ENCODE assay signal across 8 cellular contexts in the genomic region with DNA sequence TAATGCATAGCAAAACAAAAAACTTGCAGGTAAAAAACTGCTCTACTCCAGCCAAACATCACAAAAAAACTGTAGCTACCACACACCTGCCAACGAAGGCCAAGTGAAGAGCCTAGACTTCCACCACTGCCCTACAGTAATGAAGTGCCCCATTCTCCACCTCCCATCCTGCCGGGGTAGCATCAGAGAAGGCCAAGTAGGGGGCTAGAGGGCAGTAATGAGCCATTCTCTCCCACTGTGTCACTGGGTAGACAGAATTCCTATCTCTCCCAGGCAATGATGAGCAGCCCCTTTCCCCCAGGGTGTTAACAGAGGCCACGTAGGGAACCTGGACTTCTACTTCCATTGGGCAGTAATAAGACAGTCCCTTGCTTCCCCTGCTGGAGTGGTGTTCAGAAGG. TPM values are rescaled to one million over a fixed set of nuclear protein-coding genes. Genes with fewer than 3 reads are reported as not detected.
DNase-seq lines count a peak whose midpoint lies in the region; ATAC-seq, FAIRE-seq and TF ChIP-seq lines count a peak whose summit lies in the region.

No MANE protein-coding gene starts in this region.

- no peak overlapping the region for H3K27ac ChIP-seq in kidney (ENCODE audit: low read depth in 2 of 2, low read length in 2 of 2)

- intact Hi-C loops in kidney (cut with DNase I) = no loop called here

- peaks cover 0 to 3% of the 10 kb centered on the region in 2 donors for H3K36me3 ChIP-seq in kidney (ENCODE audit: control insufficient read depth in 1 of 2, insufficient read depth in 2 of 2, low read length in 2 of 2)

- no peak overlapping the region for H3K9ac ChIP-seq in kidney (ENCODE audit: low read length in 2 of 2)

- peaks cover 4% of the 10 kb centered on the region for H3K4me1 Mint-ChIP-seq in activated naive CD8-positive, alpha-beta T cell treated with anti-CD3 and anti-CD28 coated beads, Interleukin-2, amount 50 U/mL, for 24 hours

- H3K27me3 Mint-ChIP-seq in activated naive CD8-positive, alpha-beta T cell treated with anti-CD3 and anti-CD28 coated beads, Interleukin-2, amount 50 U/mL, for 24 hours = no peaks in the 10 kb centered on the region

- DNase-seq in A172 (ENCODE audit: low spot score) = peak; percentile 30
- DNase-seq in Daoy (ENCODE audit: low read depth) = peak; percentile 26
- no peak for DNase-seq in LNCaP clone FGC (ENCODE audit: low read depth)
- no peak for DNase-seq in activated naive CD8-positive, alpha-beta T cell treated with anti-CD3 and anti-CD28 coated beads, Interleukin-2, amount 50 U/mL, for 24 hours
- DNase-seq in kidney = no peak
- DNase-seq in SIG-M5 (lab: John Stamatoyannopoulos, UW) = no peak
- no peak for DNase-seq in occipital lobe (lab: John Stamatoyannopoulos, UW)

- peaks cover 7% of the 10 kb centered on the region for H3K9me3 Mint-ChIP-seq in activated naive CD8-positive, alpha-beta T cell treated with anti-CD3 and anti-CD28 coated beads, Interleukin-2, amount 50 U/mL, for 24 hours

- H3K36me3 Mint-ChIP-seq in activated naive CD8-positive, alpha-beta T cell treated with anti-CD3 and anti-CD28 coated beads, Interleukin-2, amount 50 U/mL, for 24 hours (ENCODE audit: low read depth) = peaks cover 51% of the 10 kb centered on the region

- no peaks in the 10 kb centered on the region for H3K4me1 ChIP-seq in kidney (ENCODE audit: control insufficient read depth in 1 of 2, insufficient read depth in 1 of 2, low read depth in 1 of 2, low read length in 2 of 2)

- H3K4me3 ChIP-seq in LNCaP clone FGC (ENCODE audit: low read depth, low read length) = no peak overlapping the region
- H3K4me3 ChIP-seq in kidney (ENCODE audit: low read length in 2 of 2) = no peak overlapping the region

- peaks cover 0 to 11% of the 10 kb centered on the region in 2 donors for H3K9me3 ChIP-seq in kidney (ENCODE audit: control insufficient read depth in 1 of 2, low read length in 2 of 2)

- no peak for FAIRE-seq in kidney (lab: Jason Lieb, UNC)

- H3K27ac Mint-ChIP-seq in activated naive CD8-positive, alpha-beta T cell treated with anti-CD3 and anti-CD28 coated beads, Interleukin-2, amount 50 U/mL, for 24 hours = no peak overlapping the region

- no peak overlapping the region for H3K4me3 Mint-ChIP-seq in activated naive CD8-positive, alpha-beta T cell treated with anti-CD3 and anti-CD28 coated beads, Interleukin-2, amount 50 U/mL, for 24 hours

- ATAC-seq in activated naive CD8-positive, alpha-beta T cell treated with anti-CD3 and anti-CD28 coated beads, Interleukin-2, amount 50 U/mL, for 24 hours = peak; percentile 75
- ATAC-seq in HG03432 (IDR thresholded peaks at IDR 0.05; ENCODE audit: unreplicated experiment) = no peak

- peak; percentile 31; the same call in 1 of the 2 replicates for TF ChIP-seq CTCF in LNCaP clone FGC (IDR thresholded peaks at IDR 0.05; ENCODE audit: control insufficient read depth, extremely low read depth, insufficient read depth)
- peak; percentile 27 for TF ChIP-seq CTCF in kidney (IDR thresholded peaks at IDR 0.05; ENCODE audit: borderline replicate concordance, extremely low read depth, insufficient read depth)

RNA-seq across cellular contexts. Expression of gene SEC22C, which starts 9.5 kb away (rescaled TPM):
- 77.4 and 84.5 TPM in 2 replicates for total RNA-seq in A172 (2014; rRNA removed; shearing (Covaris generic))
- total RNA-seq in Daoy (2014; rRNA removed; shearing (Covaris generic)) = 47.7 and 60.1 TPM in 2 replicates
- 43.6 TPM for total RNA-seq in kidney
- 32.8 TPM for polyA plus RNA-seq in kidney (ENCODE audit: insufficient read depth, low read depth, low replicate concordance)
- total RNA-seq in occipital lobe = 78.5 TPM

RNA-seq across cellular contexts. Expression of gene SS18L2, which starts 18.4 kb away (rescaled TPM):
- total RNA-seq in A172 (2014; rRNA removed; shearing (Covaris generic)) = 33.2 and 37.8 TPM in 2 replicates
- total RNA-seq in Daoy (2014; rRNA removed; shearing (Covaris generic)) = 27.4 and 38.1 TPM in 2 replicates
- 18.8 TPM for total RNA-seq in kidney
- 42.4 TPM for polyA plus RNA-seq in kidney (ENCODE audit: insufficient read depth, low read depth, low replicate concordance)
- total RNA-seq in occipital lobe = 26.4 TPM

RNA-seq across cellular contexts. Expression of gene NKTR, which starts 28.2 kb away (rescaled TPM):
- 22.9 and 23.8 TPM in 2 replicates for total RNA-seq in A172 (2014; rRNA removed; shearing (Covaris generic))
- total RNA-seq in Daoy (2014; rRNA removed; shearing (Covaris generic)) = 10.7 and 15.5 TPM in 2 replicates
- total RNA-seq in kidney = 81.1 TPM
- 9.2 TPM for polyA plus RNA-seq in kidney (ENCODE audit: insufficient read depth, low read depth, low replicate concordance)
- total RNA-seq in occipital lobe = 246 TPM

Comparison
In these comparisons a context has a peak if more than half of its experiments do, and no peak if none do; other contexts are left out.
1. DNase-seq: peak in A172 (single experiment) and Daoy (single experiment); none in LNCaP clone FGC (single experiment), activated naive CD8-positive, alpha-beta T cell treated with anti-CD3 and anti-CD28 coated beads, Interleukin-2, amount 50 U/mL, for 24 hours (single experiment), kidney (single experiment), SIG-M5 (single experiment) and occipital lobe (single experiment).